15 cellular contexts compared by ENCODE assay signal in the genomic region with DNA sequence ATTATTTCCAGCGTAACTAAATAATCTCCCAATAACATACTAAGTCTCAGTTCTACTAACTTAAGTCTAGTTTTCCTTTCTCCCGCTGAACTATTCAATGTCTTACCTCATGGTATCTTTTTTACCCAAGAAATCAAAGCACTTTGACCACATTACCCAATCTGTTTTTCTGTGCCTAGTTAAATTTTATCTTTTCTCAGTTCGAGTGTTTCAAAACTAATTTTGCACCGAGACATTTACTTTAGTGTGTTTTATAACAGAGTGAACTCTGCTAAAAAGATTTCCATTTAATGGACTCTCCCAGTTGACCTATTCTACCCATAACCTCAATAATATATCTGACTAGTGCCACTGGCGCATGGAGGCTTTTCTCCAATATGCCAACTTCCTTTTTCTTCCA.
DNase-seq lines count a peak whose midpoint lies in the region; ATAC-seq, FAIRE-seq and TF ChIP-seq lines count a peak whose summit lies in the region.
"Had no signal": no experiment of that assay in that cellular context is flagged by ENCODE, and none has a peak within 500 bp of the region (broad histone marks: within the 10 kb centered on the region; RNA-seq: fewer than 3 reads in every experiment).

No MANE protein-coding gene starts in this region.

- CTCF ChIA-PET in HepG2 (lab: Yijun Ruan, JAX; ENCODE audit: low intra/inter-chr PET ratio, low total read pairs) = no interaction called here

- no peaks in the 10 kb centered on the region for H3K79me2 ChIP-seq in HepG2 (ENCODE audit: insufficient read depth, low read length)

- DNase-seq in epithelial cell of proximal tubule (ENCODE audit: low read depth) (peak; percentile 4), HepG2 (ENCODE audit: low spot score) (no peak), renal cortical epithelial cell (ENCODE audit: low read depth) (peak; percentile 37), COR-L47 (lab: John Stamatoyannopoulos, UW) (no peak), SHP77 (lab: John Stamatoyannopoulos, UW) (no peak), right cardiac atrium (no peak)
- DNase-seq: C1 segment of cervical spinal cord; Caco-2; CD4-positive, alpha-beta memory T cell; DMS153; DND-41; H9 had no signal

- H3K4me3 ChIP-seq in epithelial cell of proximal tubule (ENCODE audit: low read depth, low read length) (no peak overlapping the region), HepG2 (replicated peaks in 1 of 3; ENCODE audit: insufficient read depth in 1 of 3, low read depth in 2 of 3, low read length in 3 of 3) (no peak overlapping the region), right cardiac atrium (ENCODE audit: low read length) (no peak overlapping the region)
- H3K4me3 ChIP-seq: GM23338 had no signal

- H3K27ac ChIP-seq in HepG2 (ENCODE audit: extremely low read length, insufficient read depth, low read length) = peak overlapping the region; percentile 25
- H3K27ac ChIP-seq in right cardiac atrium (ENCODE audit: low read length) = no peak overlapping the region

- no peaks in the 10 kb centered on the region for H3K36me3 ChIP-seq in HepG2 (replicated peaks in 1 of 2; ENCODE audit: control insufficient read depth in 1 of 2, insufficient read depth in 2 of 2, low read length in 2 of 2)

- TF ChIP-seq EP300 in HepG2 (IDR thresholded peaks at IDR 0.05; ENCODE audit: low read depth in 2 of 2, low read length in 2 of 2) (no peak), HepG2 (CRISPR knock-in tag; IDR thresholded peaks at IDR 0.05; ENCODE audit: borderline replicate concordance) (no peak)

- intact Hi-C loops in HepG2 (cut with micrococcal nuclease; ENCODE audit: unreplicated experiment) = no loop called here
- intact Hi-C loops in right cardiac atrium (cut with DNase I) = loop anchor here in 1 of 4 donors (10.0 kb wide), 1 partner anchor 287 kb away; no protein-coding TSS in a partner anchor

- no peak for FAIRE-seq in HepG2 (lab: Jason Lieb, UNC)
- FAIRE-seq: G401.6 had no signal

- TF ChIP-seq CTCF in epithelial cell of proximal tubule (conservative IDR thresholded peaks at IDR 0.05; ENCODE audit: low read depth, low read length) (no peak), HepG2 (CRISPR knock-in tag; IDR thresholded peaks at IDR 0.05) (no peak)

- in situ Hi-C loops in HepG2 (cut with HindIII; ENCODE audit: extremely low pct_ligation_motif_present, low pct_unique_long_range_greater_than_20kb) = no loop called here

- H2AFZ ChIP-seq in HepG2 (ENCODE audit: low read length) = no peak overlapping the region
- H2AFZ ChIP-seq: GM23338 had no signal

- H3K9ac ChIP-seq in HepG2 (ENCODE audit: insufficient read depth, low read depth, low read length) = no peak overlapping the region

- POLR2A ChIA-PET in HepG2 (lab: Yijun Ruan, JAX) = interaction anchor here (1.0 kb wide), 1 partner anchor 67 kb away, joined by 3 read pairs; no protein-coding TSS in a partner anchor

- H4K20me1 ChIP-seq in HepG2 (ENCODE audit: insufficient read depth, low read length) = no peaks in the 10 kb centered on the region

- no peak for TF ChIP-seq POLR2A in HepG2 (IDR thresholded peaks at IDR 0.05; ENCODE audit: insufficient read depth in 1 of 2, low read depth in 2 of 2, low read length in 2 of 2)

- H3K4me2 ChIP-seq in HepG2 (ENCODE audit: low read depth, low read length) = peak overlapping the region; percentile 39; the same call in 1 of the 2 replicates
- H3K4me2 ChIP-seq: GM23338 had no signal

- no TSS peak for BruUV-seq in HepG2 (replicated peaks; lab: Mats Ljungman, UMichigan)

- no peaks in the 10 kb centered on the region for H3K9me3 ChIP-seq in HepG2 (ENCODE audit: low read length)
- no peaks in the 10 kb centered on the region for H3K9me3 ChIP-seq in right cardiac atrium (ENCODE audit: control insufficient read depth, low read length)
- H3K9me3 ChIP-seq: Caco-2 had no signal

- 35% methylated on average over 5 of the region's 5 CpGs for WGBS in HepG2 (ENCODE audit: low lambda C conversion rate)
- WGBS in right cardiac atrium = 94% methylated on average over 5 of the region's 5 CpGs

- no peak for TF ChIP-seq RAD21 in HepG2 (CRISPR knock-in tag; IDR thresholded peaks at IDR 0.05)

- ATAC-seq in HepG2 (no peak), right cardiac atrium (no peak)
- ATAC-seq: GM23338, HCT116 had no signal

- H3K27me3 ChIP-seq in HepG2 (ENCODE audit: control insufficient read depth in 1 of 2, insufficient read depth in 2 of 2, low read length in 2 of 2) (no peaks in the 10 kb centered on the region; a peak in 1 of 5 replicates), right cardiac atrium (ENCODE audit: control insufficient read depth, insufficient read depth) (no peaks in the 10 kb centered on the region)

- H3K4me1 ChIP-seq in HepG2 (ENCODE audit: insufficient read depth, low read length) (peaks cover 24% of the 10 kb centered on the region), right cardiac atrium (ENCODE audit: control insufficient read depth, insufficient read depth, low read length) (no peaks in the 10 kb centered on the region)
- H3K4me1 ChIP-seq: Caco-2 had no signal

TF ChIP-seq in HepG2, 621 proteins besides CTCF, POLR2A, EP300 and RAD21:
- TF ChIP-seq, protein P1, sequence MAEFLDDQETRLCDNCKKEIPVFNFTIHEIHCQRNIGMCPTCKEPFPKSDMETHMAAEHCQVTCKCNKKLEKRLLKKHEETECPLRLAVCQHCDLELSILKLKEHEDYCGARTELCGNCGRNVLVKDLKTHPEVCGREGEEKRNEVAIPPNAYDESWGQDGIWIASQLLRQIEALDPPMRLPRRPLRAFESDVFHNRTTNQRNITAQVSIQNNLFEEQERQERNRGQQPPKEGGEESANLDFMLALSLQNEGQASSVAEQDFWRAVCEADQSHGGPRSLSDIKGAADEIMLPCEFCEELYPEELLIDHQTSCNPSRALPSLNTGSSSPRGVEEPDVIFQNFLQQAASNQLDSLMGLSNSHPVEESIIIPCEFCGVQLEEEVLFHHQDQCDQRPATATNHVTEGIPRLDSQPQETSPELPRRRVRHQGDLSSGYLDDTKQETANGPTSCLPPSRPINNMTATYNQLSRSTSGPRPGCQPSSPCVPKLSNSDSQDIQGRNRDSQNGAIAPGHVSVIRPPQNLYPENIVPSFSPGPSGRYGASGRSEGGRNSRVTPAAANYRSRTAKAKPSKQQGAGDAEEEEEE (CRISPR knock-in tag; IDR thresholded peaks at IDR 0.05; ENCODE audit: borderline replicate concordance) = no peak
- TF ChIP-seq ZBTB3 (CRISPR knock-in tag; IDR thresholded peaks at IDR 0.05; ENCODE audit: borderline replicate concordance, low read depth) = no peak
- TF ChIP-seq ZNF724P (CRISPR knock-in tag; IDR thresholded peaks at IDR 0.05; ENCODE audit: borderline replicate concordance) = no peak
- TF ChIP-seq, protein P2, sequence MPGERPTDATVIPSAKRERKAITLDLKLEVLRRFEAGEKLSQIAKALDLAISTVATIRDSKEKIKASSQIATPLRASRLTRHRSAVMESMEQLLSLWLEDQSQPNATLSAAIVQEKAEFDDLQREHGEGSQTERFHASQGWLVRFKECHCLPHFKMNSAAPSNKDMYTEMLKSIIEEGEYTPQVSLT (CRISPR knock-in tag; IDR thresholded peaks at IDR 0.05; ENCODE audit: borderline replicate concordance, low read depth) = no peak
- no peak for TF ChIP-seq HES4 (CRISPR knock-in tag; IDR thresholded peaks at IDR 0.05; ENCODE audit: borderline replicate concordance)
- TF ChIP-seq KLF16 (CRISPR knock-in tag; IDR thresholded peaks at IDR 0.05) = no peak
TF ChIP-seq in HepG2: peak in this region for 0.

Comparison
In these comparisons a context has a peak if more than half of its experiments do, and no peak if none do; other contexts are left out.
1. DNase-seq: peak in epithelial cell of proximal tubule (single experiment) and renal cortical epithelial cell (single experiment); none in HepG2 (single experiment), COR-L47 (single experiment), SHP77 (0 of 2) and right cardiac atrium (0 of 3).